Comparison of ENCODE assay signal across 34 cellular contexts in genomic region chr2:59027320-59027719, GRCh38.
"Had no signal": no experiment of that assay in that cellular context is flagged by ENCODE, and none has a peak within 500 bp of the region (broad histone marks: within the 10 kb centered on the region; RNA-seq: fewer than 3 reads in every experiment).

No MANE protein-coding gene starts in this region.

- ATAC-seq: activated naive CD4-positive, alpha-beta T cell treated with anti-CD3 and anti-CD28 coated beads, Interleukin-2, amount 50 U/mL, for 72 hours; activated T-cell treated with anti-CD3 and anti-CD28 coated beads, Interleukin-2, amount 50 U/mL, for 4 hours; body of pancreas; PC-3; T-cell; T-helper 17 cell had no signal

- H3K27me3 ChIP-seq: adrenal gland, body of pancreas, breast epithelium, Peyer's patch had no signal

- H3K4me1 ChIP-seq: adrenal gland, body of pancreas, breast epithelium, Peyer's patch, SJSA1 had no signal

- H3K36me3 ChIP-seq: adrenal gland, breast epithelium, Peyer's patch, SJSA1 had no signal

- DNase-seq: activated B cell treated with CpG ODN at 0.5 μM for 24 hours; activated CD4-positive, alpha-beta memory T cell treated with anti-CD3 and anti-CD28 coated beads for 36 hours; activated CD4-positive, alpha-beta T cell treated with anti-CD3 and anti-CD28 coated beads for 4 hours; activated CD4-positive, alpha-beta T cell treated with anti-CD3 and anti-CD28 coated beads, Interleukin-2, amount 50 U/mL, for 1 hour; activated CD4-positive, CD25-positive, alpha-beta regulatory T cell treated with anti-CD3 and anti-CD28 coated beads, Interleukin-2, amount 50 U/mL, for 72 hours; activated CD8-positive, alpha-beta memory T cell treated with anti-CD3 and anti-CD28 coated beads, Interleukin-2, amount 50 U/mL, for 4 hours; activated gamma-delta T cell treated with Interleukin-2 at 50 U/mL for 16 hours; activated naive CD4-positive, alpha-beta T cell treated with anti-CD3 and anti-CD28 coated beads for 36 hours; activated T-cell treated with anti-CD3 and anti-CD28 coated beads for 4 hours; activated T-cell treated with anti-CD3 and anti-CD28 coated beads, Interleukin-2, amount 50 U/mL, for 4 hours; adrenal gland; body of pancreas; MM.1S; MV-4-11; NCI-H1092; NCI-H1436 treated with DMSO at 0.1 percent for 48 hours; NCI-H1694 treated with DMSO at 0.1 percent for 48 hours; NCI-H2029; NCI-H345; NCI-H524 treated with DMSO at 0.1 percent for 48 hours; NK-92 treated with Interleukin-12 subunit alpha and Interleukin-12 subunit beta, amount 100 ng/mL, for 24 hours; PC-3; Peyer's patch; RPMI8226; SHP77 treated with DMSO at 0.1 percent for 48 hours; SK-N-SH; T-cell; T-helper 17 cell; T-helper 9 cell had no signal

- H3K9me3 ChIP-seq: adrenal gland, body of pancreas, breast epithelium, Peyer's patch, SJSA1, SK-N-SH had no signal

- H3K9ac ChIP-seq: SK-N-SH had no signal

- H3K27ac ChIP-seq: adrenal gland, body of pancreas, breast epithelium, Peyer's patch, SJSA1, VCaP had no signal

- H3K4me3 ChIP-seq: adrenal gland, body of pancreas, breast epithelium, Peyer's patch, SJSA1 had no signal

- FAIRE-seq: astrocyte had no signal

- H3K4me2 ChIP-seq: SK-N-SH had no signal
